In the genomic region with DNA sequence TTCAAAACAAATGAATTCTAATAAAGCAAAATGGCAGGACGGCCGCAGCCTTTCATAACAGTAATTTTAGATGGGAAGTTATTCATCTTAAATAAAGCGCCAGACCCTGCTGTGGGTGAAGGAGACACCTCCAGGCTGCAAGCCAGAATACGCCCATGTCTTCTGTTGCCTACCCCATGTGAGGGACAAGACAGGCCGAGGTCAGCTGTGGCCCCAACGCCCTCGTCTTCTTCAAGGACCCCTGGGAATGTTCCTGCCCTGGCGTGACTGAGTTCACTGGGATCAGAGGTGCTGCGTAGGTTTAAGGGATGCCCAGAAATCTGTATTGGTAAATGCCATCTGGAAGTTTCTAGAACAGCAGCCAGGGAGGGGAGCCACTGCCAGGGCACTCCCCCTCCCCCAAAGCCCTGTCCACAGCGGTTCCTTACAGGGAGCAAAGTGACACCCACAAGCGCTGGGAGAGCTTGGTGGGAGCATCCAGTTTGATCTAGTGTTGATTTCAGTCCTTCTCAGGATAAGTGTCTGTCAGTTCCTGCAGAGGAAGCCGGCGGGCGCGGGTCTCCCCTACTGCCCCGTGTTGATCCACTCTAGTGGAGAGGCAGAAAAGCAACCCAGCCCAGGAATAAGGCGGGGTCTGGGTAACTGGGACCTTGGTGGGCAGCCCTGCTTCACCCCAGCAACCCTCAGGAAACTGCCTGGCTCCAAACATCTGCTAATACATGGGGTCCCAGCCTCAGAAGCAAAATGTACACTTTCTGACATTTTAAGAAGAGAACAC, we compare ENCODE assay signal across 25 cellular contexts. TPM values are rescaled to one million over a fixed set of nuclear protein-coding genes. Genes with fewer than 3 reads are reported as not detected.
"Had no signal": no experiment of that assay in that cellular context is flagged by ENCODE, and none has a peak within 500 bp of the region (broad histone marks: within the 10 kb centered on the region; RNA-seq: fewer than 3 reads in every experiment).

No MANE protein-coding gene starts in this region.

- H3K36me3 ChIP-seq: gastrocnemius medialis, left lung, neutrophil, right lobe of liver had no signal

- H3K4me1 ChIP-seq: gastrocnemius medialis, left lung, psoas muscle, right lobe of liver, testis had no signal

- H3K4me1 Mint-ChIP-seq: stimulated activated naive CD8-positive, alpha-beta T cell treated with anti-CD3 and anti-CD28 coated beads, Interleukin-15, amount 100 ng/mL, for 72 hours had no signal

- H3K4me3 ChIP-seq: dorsolateral prefrontal cortex, esophagus muscularis mucosa, gastrocnemius medialis, heart right ventricle, left lung, lung, psoas muscle, right lobe of liver, testis, tibial nerve had no signal

- H3K9me3 Mint-ChIP-seq: stimulated activated naive B cell treated with anti-CD40 and anti-IgM and Interleukin-4, amounts not matched to agents 10 μg/mL and 1 μg/mL and 100 μg/mL, for 72 hours; stimulated activated naive CD8-positive, alpha-beta T cell treated with anti-CD3 and anti-CD28 coated beads, Interleukin-15, amount 100 ng/mL, for 72 hours had no signal

- DNase-seq: cortex of kidney; effector memory CD4-positive, alpha-beta T cell; gastrocnemius medialis; heart right ventricle; hypothalamus; kidney glomerular epithelial cell; left lung; mesendoderm; naive thymus-derived CD4-positive, alpha-beta T cell; psoas muscle; retina; right lobe of liver; stimulated activated CD4-positive, alpha-beta T cell treated with anti-CD3 and anti-CD28 coated beads, Interleukin-15, amount 100 ng/mL, for 24 hours; stimulated activated CD4-positive, alpha-beta T cell treated with anti-CD3 and anti-CD28 coated beads, Interleukin-1b, Interleukin-23, amount 100 ng/mL, for 48 hours; stimulated activated CD4-positive, alpha-beta T cell treated with anti-CD3 and anti-CD28 coated beads, Interleukin-4, amount 100 ng/mL, for 24 hours; stimulated activated naive B cell treated with anti-CD40 and anti-IgM and Interleukin-4, amounts not matched to agents 10 μg/mL and 1 μg/mL and 100 μg/mL, for 72 hours; stimulated activated naive CD8-positive, alpha-beta T cell treated with anti-CD3 and anti-CD28 coated beads, Interleukin-15, amount 100 ng/mL, for 72 hours; testis had no signal

- H3K27ac Mint-ChIP-seq: stimulated activated naive B cell treated with anti-CD40 and anti-IgM and Interleukin-4, amounts not matched to agents 10 μg/mL and 1 μg/mL and 100 μg/mL, for 72 hours; stimulated activated naive CD8-positive, alpha-beta T cell treated with anti-CD3 and anti-CD28 coated beads, Interleukin-15, amount 100 ng/mL, for 72 hours had no signal

- H3K27ac ChIP-seq: gastrocnemius medialis, neutrophil, psoas muscle, right lobe of liver, testis, tibial nerve had no signal

- H3K9me3 ChIP-seq: esophagus muscularis mucosa, gastrocnemius medialis, heart right ventricle, left lung, neutrophil, psoas muscle, right lobe of liver, testis, tibial nerve had no signal

- ATAC-seq: gastrocnemius medialis; naive thymus-derived CD4-positive, alpha-beta T cell; psoas muscle; right lobe of liver; stimulated activated naive B cell treated with anti-CD40 and anti-IgM and Interleukin-4, amounts not matched to agents 10 μg/mL and 1 μg/mL and 100 μg/mL, for 72 hours; stimulated activated naive CD8-positive, alpha-beta T cell treated with anti-CD3 and anti-CD28 coated beads, Interleukin-15, amount 100 ng/mL, for 72 hours had no signal

- H3K36me3 Mint-ChIP-seq: naive thymus-derived CD4-positive, alpha-beta T cell; stimulated activated naive B cell treated with anti-CD40 and anti-IgM and Interleukin-4, amounts not matched to agents 10 μg/mL and 1 μg/mL and 100 μg/mL, for 72 hours had no signal

- H3K27me3 ChIP-seq: dorsolateral prefrontal cortex, esophagus muscularis mucosa, gastrocnemius medialis, left lung, right lobe of liver, testis, tibial nerve had no signal

- H3K4me3 Mint-ChIP-seq: naive thymus-derived CD4-positive, alpha-beta T cell; stimulated activated naive B cell treated with anti-CD40 and anti-IgM and Interleukin-4, amounts not matched to agents 10 μg/mL and 1 μg/mL and 100 μg/mL, for 72 hours; stimulated activated naive CD8-positive, alpha-beta T cell treated with anti-CD3 and anti-CD28 coated beads, Interleukin-15, amount 100 ng/mL, for 72 hours had no signal

RNA-seq across cellular contexts. Expression of gene PAPOLB, which starts 20.6 kb away (rescaled TPM):
- total RNA-seq: fibroblast of villous mesenchyme; mononuclear cell; naive thymus-derived CD4-positive, alpha-beta T cell; right lobe of liver had no signal

RNA-seq across cellular contexts. Expression of gene RADIL, which starts 42.3 kb away (rescaled TPM):
- total RNA-seq: mononuclear cell had no signal
